In genomic region chr6:169256518-169256917, GRCh38 we compare ENCODE assay signal across 8 cellular contexts. TPM values are rescaled to one million over a fixed set of nuclear protein-coding genes. Genes with fewer than 3 reads are reported as not detected.
"Had no signal": no experiment of that assay in that cellular context is flagged by ENCODE, and none has a peak within 500 bp of the region (broad histone marks: within the 10 kb centered on the region; RNA-seq: fewer than 3 reads in every experiment).

No MANE protein-coding gene starts in this region.

- H3K4me3 Mint-ChIP-seq: IgD-negative memory B cell had no signal

- FAIRE-seq: HepG2, HTR-8/SVneo, K562 had no signal

- H3K27ac Mint-ChIP-seq: IgD-negative memory B cell had no signal

- H3K4me3 ChIP-seq: K562 had no signal

- DNase-seq: IMR-90, KBM-7 had no signal

- H3K27ac ChIP-seq: HL-60 had no signal

RNA-seq across cellular contexts. Expression of gene THBS2, which starts 2.9 kb away (rescaled TPM):
- total RNA-seq: HT-29 had no signal
